21 cellular contexts compared by ENCODE assay signal in genomic region chr5:159231167-159231566, GRCh38.
"Had no signal": no experiment of that assay in that cellular context is flagged by ENCODE, and none has a peak within 500 bp of the region (broad histone marks: within the 10 kb centered on the region; RNA-seq: fewer than 3 reads in every experiment).

No MANE protein-coding gene starts in this region.

- H3K27me3 Mint-ChIP-seq: activated CD4-positive, alpha-beta memory T cell treated with anti-CD3 and anti-CD28 coated beads for 36 hours; stimulated activated naive B cell treated with anti-CD40 and anti-IgM and Interleukin-4, amounts not matched to agents 10 μg/mL and 1 μg/mL and 100 μg/mL, for 72 hours had no signal

- H3K27me3 ChIP-seq: hepatocyte, thyroid gland, vagina had no signal

- H3K9me3 Mint-ChIP-seq: activated CD4-positive, alpha-beta memory T cell treated with anti-CD3 and anti-CD28 coated beads for 36 hours; activated naive CD4-positive, alpha-beta T cell treated with anti-CD3 and anti-CD28 coated beads, Interleukin-2, amount 10 ng/mL, durations not matched to agents 7 days and 5 days; activated T-helper 2 cell treated with anti-CD3 and anti-CD28 coated beads, Interferon-gamma antibody, Interleukin-2, Interleukin-4, amounts not matched to agents 10 μg/mL and 5 μg/mL and 100 μg/mL, durations not matched to agents 14 hours and 24 hours and 36 hours; central memory CD8-positive, alpha-beta T cell; natural killer cell treated with Interleukin-12 subunit alpha and Interleukin-12 subunit beta and Interleukin-15 and Interleukin-18, amount 100 ng/mL, for 72 hours; stimulated activated naive B cell treated with anti-CD40 and anti-IgM and Interleukin-4, amounts not matched to agents 10 μg/mL and 1 μg/mL and 100 μg/mL, for 72 hours had no signal

- H3K36me3 Mint-ChIP-seq: activated CD4-positive, alpha-beta memory T cell treated with anti-CD3 and anti-CD28 coated beads for 36 hours; activated CD8-positive, alpha-beta memory T cell treated with anti-CD3 and anti-CD28 coated beads, Interleukin-2, amount 10 ng/mL, durations not matched to agents 7 days and 5 days; activated naive CD4-positive, alpha-beta T cell treated with anti-CD3 and anti-CD28 coated beads, Interleukin-2, amount 10 ng/mL, durations not matched to agents 7 days and 5 days; natural killer cell treated with Interleukin-12 subunit alpha and Interleukin-12 subunit beta and Interleukin-15 and Interleukin-18, amount 100 ng/mL, for 72 hours; stimulated activated naive B cell treated with anti-CD40 and anti-IgM and Interleukin-4, amounts not matched to agents 10 μg/mL and 1 μg/mL and 100 μg/mL, for 72 hours had no signal

- H3K36me3 ChIP-seq: thyroid gland, vagina had no signal

- H3K79me2 ChIP-seq: hepatocyte had no signal

- H3K4me3 Mint-ChIP-seq: activated CD4-positive, alpha-beta memory T cell treated with anti-CD3 and anti-CD28 coated beads for 36 hours; activated CD8-positive, alpha-beta memory T cell treated with anti-CD3 and anti-CD28 coated beads, Interleukin-2, amount 10 ng/mL, durations not matched to agents 7 days and 5 days; activated naive CD4-positive, alpha-beta T cell treated with anti-CD3 and anti-CD28 coated beads, Interleukin-2, amount 10 ng/mL, durations not matched to agents 7 days and 5 days; central memory CD8-positive, alpha-beta T cell; natural killer cell treated with Interleukin-12 subunit alpha and Interleukin-12 subunit beta and Interleukin-15 and Interleukin-18, amount 100 ng/mL, for 72 hours; stimulated activated naive B cell treated with anti-CD40 and anti-IgM and Interleukin-4, amounts not matched to agents 10 μg/mL and 1 μg/mL and 100 μg/mL, for 72 hours had no signal

- H2AFZ ChIP-seq: hepatocyte had no signal

- DNase-seq: activated CD4-positive, alpha-beta memory T cell treated with anti-CD3 and anti-CD28 coated beads for 36 hours; activated CD4-positive, alpha-beta T cell treated with anti-CD3 and anti-CD28 coated beads for 1 hour; activated CD8-positive, alpha-beta memory T cell treated with anti-CD3 and anti-CD28 coated beads, Interleukin-2, amount 10 ng/mL, durations not matched to agents 7 days and 5 days; activated naive CD4-positive, alpha-beta T cell treated with anti-CD3 and anti-CD28 coated beads, Interleukin-2, amount 10 ng/mL, durations not matched to agents 7 days and 5 days; activated T-cell treated with anti-CD3 and anti-CD28 coated beads, Interleukin-2, amount 50 U/mL, for 1 hour; cortex of kidney; effector CD4-positive, alpha-beta T cell; nucleus accumbens; posterior cingulate gyrus; retina; stimulated activated CD4-positive, alpha-beta T cell treated with anti-CD3 and anti-CD28 coated beads, Interleukin-15, amount 100 ng/mL, for 24 hours; stimulated activated CD4-positive, alpha-beta T cell treated with anti-CD3 and anti-CD28 coated beads, Interleukin-4, amount 100 ng/mL, for 1 hour; stimulated activated naive B cell treated with anti-CD40 and anti-IgM and Interleukin-4, amounts not matched to agents 10 μg/mL and 1 μg/mL and 100 μg/mL, for 72 hours; thyroid gland had no signal

- H3K27ac ChIP-seq: hepatocyte, thyroid gland, vagina, VCaP had no signal

- H3K4me2 ChIP-seq: hepatocyte had no signal

- H3K4me1 ChIP-seq: thyroid gland, vagina had no signal

- ATAC-seq: activated CD8-positive, alpha-beta memory T cell treated with anti-CD3 and anti-CD28 coated beads, Interleukin-2, amount 10 ng/mL, durations not matched to agents 7 days and 5 days; left lobe of liver; natural killer cell treated with Interleukin-12 subunit alpha and Interleukin-12 subunit beta and Interleukin-15 and Interleukin-18, amount 100 ng/mL, for 72 hours; stimulated activated naive B cell treated with anti-CD40 and anti-IgM and Interleukin-4, amounts not matched to agents 10 μg/mL and 1 μg/mL and 100 μg/mL, for 72 hours had no signal

- H3K27ac Mint-ChIP-seq: activated CD4-positive, alpha-beta memory T cell treated with anti-CD3 and anti-CD28 coated beads for 36 hours; activated CD8-positive, alpha-beta memory T cell treated with anti-CD3 and anti-CD28 coated beads, Interleukin-2, amount 10 ng/mL, durations not matched to agents 7 days and 5 days; activated naive CD4-positive, alpha-beta T cell treated with anti-CD3 and anti-CD28 coated beads, Interleukin-2, amount 10 ng/mL, durations not matched to agents 7 days and 5 days; activated T-helper 2 cell treated with anti-CD3 and anti-CD28 coated beads, Interferon-gamma antibody, Interleukin-2, Interleukin-4, amounts not matched to agents 10 μg/mL and 5 μg/mL and 100 μg/mL, durations not matched to agents 14 hours and 24 hours and 36 hours; natural killer cell treated with Interleukin-12 subunit alpha and Interleukin-12 subunit beta and Interleukin-15 and Interleukin-18, amount 100 ng/mL, for 72 hours; stimulated activated naive B cell treated with anti-CD40 and anti-IgM and Interleukin-4, amounts not matched to agents 10 μg/mL and 1 μg/mL and 100 μg/mL, for 72 hours had no signal

- H3K9me3 ChIP-seq: thyroid gland, vagina had no signal

- H3K4me3 ChIP-seq: hepatocyte, thyroid gland, vagina had no signal

- H3K4me1 Mint-ChIP-seq: activated CD8-positive, alpha-beta memory T cell treated with anti-CD3 and anti-CD28 coated beads, Interleukin-2, amount 10 ng/mL, durations not matched to agents 7 days and 5 days; activated naive CD4-positive, alpha-beta T cell treated with anti-CD3 and anti-CD28 coated beads, Interleukin-2, amount 10 ng/mL, durations not matched to agents 7 days and 5 days; central memory CD8-positive, alpha-beta T cell; stimulated activated naive B cell treated with anti-CD40 and anti-IgM and Interleukin-4, amounts not matched to agents 10 μg/mL and 1 μg/mL and 100 μg/mL, for 72 hours had no signal
